ENCODE assay signal across 1 cellular context in genomic region chr5:982377-983237, GRCh38.
TF ChIP-seq lines count a peak whose summit lies in the region.

No MANE protein-coding gene starts in this region.

TF ChIP-seq in GM23338, 12 proteins besides CTCF, POLR2A, EP300 and RAD21 (continued from another document):
- TF ChIP-seq REST (IDR thresholded peaks at IDR 0.05; ENCODE audit: unreplicated experiment) = no peak
- no peak for TF ChIP-seq EZH2phosphoT487 (IDR thresholded peaks at IDR 0.05; ENCODE audit: unreplicated experiment)
- no peak for TF ChIP-seq EZH2 (IDR thresholded peaks at IDR 0.05; ENCODE audit: low read depth, unreplicated experiment)
- no peak for TF ChIP-seq POLR2AphosphoS5 (IDR thresholded peaks at IDR 0.05; ENCODE audit: low read depth)
- no peak for TF ChIP-seq JUNB (IDR thresholded peaks at IDR 0.05; ENCODE audit: unreplicated experiment)
- no peak for TF ChIP-seq CREB1 (CRISPR knock-in tag; IDR thresholded peaks at IDR 0.05; ENCODE audit: low read depth)
- no peak for TF ChIP-seq ZNF114 (CRISPR knock-in tag; IDR thresholded peaks at IDR 0.05)
- TF ChIP-seq ETS1 (IDR thresholded peaks at IDR 0.05) = no peak
